8 cellular contexts compared by ENCODE assay signal in genomic region chr18:55415258-55415871, GRCh38.
DNase-seq lines count a peak whose midpoint lies in the region; ATAC-seq lines count a peak whose summit lies in the region.

No MANE protein-coding gene starts in this region.

- H3K4me3 Mint-ChIP-seq in central memory CD8-positive, alpha-beta T cell, result no peak overlapping the region

- ATAC-seq in GM18858 (IDR thresholded peaks at IDR 0.05; ENCODE audit: unreplicated experiment) (peak; percentile 83), HG03103 (IDR thresholded peaks at IDR 0.05; ENCODE audit: low read depth, unreplicated experiment) (peak; percentile 92)
- ATAC-seq in central memory CD8-positive, alpha-beta T cell (replicated peaks; ENCODE audit: extremely low read depth, poor library complexity, severe bottlenecking), result peak; percentile 46

- H3K27me3 Mint-ChIP-seq in central memory CD8-positive, alpha-beta T cell, result no peaks in the 10 kb centered on the region

- H3K9me3 Mint-ChIP-seq in central memory CD8-positive, alpha-beta T cell, result no peaks in the 10 kb centered on the region

- no peak overlapping the region for H3K27ac Mint-ChIP-seq in central memory CD8-positive, alpha-beta T cell (ENCODE audit: low read depth)

- no peaks in the 10 kb centered on the region for H3K36me3 Mint-ChIP-seq in central memory CD8-positive, alpha-beta T cell (ENCODE audit: insufficient read depth)

- DNase-seq in AG08395 (ENCODE audit: low spot score) (peak; percentile 73), NCI-H2171 treated with DMSO at 0.1 percent for 48 hours (lab: John Stamatoyannopoulos, UW) (peak; percentile 70), left kidney (ENCODE audit: low read depth, low spot score) (peak; percentile 89)
- peak; percentile 10 to 47 (median 20) for DNase-seq in activated CD4-positive, CD25-positive, alpha-beta regulatory T cell (lab: John Stamatoyannopoulos, UW)
- DNase-seq in central memory CD8-positive, alpha-beta T cell (ENCODE audit: low spot score in 2 of 2), result peak in 1 of 2 donors; percentile 34
- peak; percentile 55 to 66 for DNase-seq in stimulated activated CD4-positive, alpha-beta T cell treated with anti-CD3 and anti-CD28 coated beads, Interleukin-4, amount 100 ng/mL, for 4 hours

- H3K4me1 Mint-ChIP-seq in central memory CD8-positive, alpha-beta T cell, result no peaks in the 10 kb centered on the region
